11 cellular contexts compared by ENCODE assay signal in genomic region chr1:36178479-36179219, GRCh38. TPM values are rescaled to one million over a fixed set of nuclear protein-coding genes. Genes with fewer than 3 reads are reported as not detected.
DNase-seq lines count a peak whose midpoint lies in the region; ATAC-seq and TF ChIP-seq lines count a peak whose summit lies in the region.
"Had no signal": no experiment of that assay in that cellular context is flagged by ENCODE, and none has a peak within 500 bp of the region (broad histone marks: within the 10 kb centered on the region; RNA-seq: fewer than 3 reads in every experiment).

No MANE protein-coding gene starts in this region.

- H3K9ac ChIP-seq in stomach smooth muscle (ENCODE audit: low read length in 2 of 2) = no peak overlapping the region
- H3K9ac ChIP-seq: KMS-11 had no signal

- TF ChIP-seq CTCF in Peyer's patch (IDR thresholded peaks at IDR 0.05) (no peak), esophagus muscularis mucosa (IDR thresholded peaks at IDR 0.05) (no peak)

- TF ChIP-seq EP300 in esophagus muscularis mucosa (IDR thresholded peaks at IDR 0.05) = no peak

- TF ChIP-seq POLR2A in Peyer's patch (IDR thresholded peaks at IDR 0.05) = peak in 1 of 2 donors; percentile 53
- no peak for TF ChIP-seq POLR2A in esophagus muscularis mucosa (IDR thresholded peaks at IDR 0.05; ENCODE audit: low read depth)

- intact Hi-C loops in esophagus muscularis mucosa (cut with DNase I) = no loop called here

- H3K4me1 ChIP-seq in Peyer's patch = peaks cover 0 to 26% (median 0%) of the 10 kb centered on the region in 4 donors
- H3K4me1 ChIP-seq in esophagus muscularis mucosa = peaks cover 49 to 91% (median 72%) of the 10 kb centered on the region in 4 donors
- peaks cover 80% of the 10 kb centered on the region for H3K4me1 ChIP-seq in stomach smooth muscle (ENCODE audit: control insufficient read depth, insufficient read depth, low read length)
- H3K4me1 ChIP-seq: HAP-1 had no signal

- peak overlapping the region in 3 of 4 donors; percentile 40 to 81 (median 79) for H3K27ac ChIP-seq in Peyer's patch
- H3K27ac ChIP-seq in esophagus muscularis mucosa (replicated peaks in 1 of 4) = peak overlapping the region; percentile 70 to 89 (median 78)
- peak overlapping the region; percentile 95 for H3K27ac ChIP-seq in stomach smooth muscle (ENCODE audit: low read length)
- H3K27ac ChIP-seq: KMS-11 had no signal

- WGBS in esophagus muscularis mucosa = 81% methylated on average over 61 of the region's 62 CpGs

- H3K4me3 ChIP-seq in Peyer's patch (peak overlapping the region in 2 of 4 donors; percentile 44 to 45), esophagus muscularis mucosa (no peak overlapping the region), stomach smooth muscle (ENCODE audit: low read length in 2 of 2) (peak overlapping the region in 1 of 2 donors; percentile 8)
- H3K4me3 ChIP-seq: HAP-1 had no signal

- H3K27me3 ChIP-seq in Peyer's patch = no peaks in the 10 kb centered on the region
- H3K27me3 ChIP-seq in esophagus muscularis mucosa = no peaks in the 10 kb centered on the region
- no peaks in the 10 kb centered on the region for H3K27me3 ChIP-seq in stomach smooth muscle (ENCODE audit: control insufficient read depth in 1 of 2, insufficient read depth in 2 of 2, low read length in 2 of 2)

- DNase-seq in Peyer's patch (peak in 2 of 3 donors; percentile 87 to 97), esophagus muscularis mucosa (ENCODE audit: extremely low spot score) (no peak), left lobe of liver (ENCODE audit: low spot score) (peak; percentile 86), occipital lobe (lab: John Stamatoyannopoulos, UW) (no peak), germinal center (ENCODE audit: low spot score) (no peak)
- DNase-seq: CD8-positive, alpha-beta T cell; NCI-H2171 had no signal

- no peaks in the 10 kb centered on the region for H3K9me3 ChIP-seq in Peyer's patch
- no peaks in the 10 kb centered on the region for H3K9me3 ChIP-seq in esophagus muscularis mucosa
- no peaks in the 10 kb centered on the region for H3K9me3 ChIP-seq in stomach smooth muscle (ENCODE audit: control insufficient read depth in 2 of 2, low read length in 2 of 2)
- H3K9me3 ChIP-seq: HAP-1 had no signal

- H3K36me3 ChIP-seq in Peyer's patch = peaks cover 0 to 73% (median 0%) of the 10 kb centered on the region in 3 donors
- peaks cover 70 to 83% (median 82%) of the 10 kb centered on the region in 4 donors for H3K36me3 ChIP-seq in esophagus muscularis mucosa
- H3K36me3 ChIP-seq in stomach smooth muscle (ENCODE audit: control insufficient read depth in 2 of 2, insufficient read depth in 2 of 2, low read length in 2 of 2) = peaks cover 44 to 50% of the 10 kb centered on the region in 2 donors

- ATAC-seq in left lobe of liver (peak; percentile 96), GM21381 (IDR thresholded peaks at IDR 0.05; ENCODE audit: unreplicated experiment) (no peak)
- ATAC-seq: CD8-positive, alpha-beta T cell had no signal

RNA-seq across cellular contexts. Expression of gene MAP7D1, which starts 22.7 kb away (rescaled TPM):
- total RNA-seq in Peyer's patch (10 to 100 TPM; 38.2 to 62.7 (median 46.4) TPM), esophagus muscularis mucosa (100 to 1,000 TPM; 162 to 263 (median 225) TPM), left lobe of liver (13.3 TPM), occipital lobe (49.6 TPM)

RNA-seq across cellular contexts. Expression of gene TRAPPC3, which starts 29.4 kb away (rescaled TPM):
- total RNA-seq in Peyer's patch (100 to 1,000 TPM in 1 of 4 donors, 10 to 100 TPM in 3; 56.2 to 113 (median 73.7) TPM), esophagus muscularis mucosa (100 to 1,000 TPM in 3 of 4 donors, 10 to 100 TPM in 1; 97.9 to 164 (median 122) TPM), left lobe of liver (24.8 TPM), occipital lobe (40.1 TPM)

RNA-seq across cellular contexts. Expression of gene THRAP3, which starts 45.6 kb away (rescaled TPM):
- total RNA-seq in Peyer's patch (10 to 100 TPM; 49.5 to 99.0 (median 64.4) TPM), esophagus muscularis mucosa (100 to 1,000 TPM in 2 of 4 donors, 10 to 100 TPM in 2; 90.3 to 116 (median 104) TPM), left lobe of liver (34.8 TPM), occipital lobe (80.6 TPM)

RNA-seq across cellular contexts. Expression of gene COL8A2, which starts 53.6 kb away (rescaled TPM):
- total RNA-seq in Peyer's patch (1 to 10 TPM in 3 of 4 donors, under 1 TPM in 1; 0.83 to 1.3 (median 1.1) TPM), esophagus muscularis mucosa (10 to 100 TPM; 20.7 to 57.4 (median 34.7) TPM), left lobe of liver (0.50 TPM), occipital lobe (1.1 TPM)

Comparison
In these comparisons a context has a peak if more than half of its experiments do, and no peak if none do; other contexts are left out.
1. DNase-seq: peak in Peyer's patch (2 of 3) and left lobe of liver (single experiment); none in esophagus muscularis mucosa (single experiment), occipital lobe (single experiment) and germinal center (single experiment).
2. Peak in every context shown above with its lines, with median percentiles within 50 percentile points of each other: H3K27ac ChIP-seq.